29 cellular contexts compared by ENCODE assay signal in the genomic region with DNA sequence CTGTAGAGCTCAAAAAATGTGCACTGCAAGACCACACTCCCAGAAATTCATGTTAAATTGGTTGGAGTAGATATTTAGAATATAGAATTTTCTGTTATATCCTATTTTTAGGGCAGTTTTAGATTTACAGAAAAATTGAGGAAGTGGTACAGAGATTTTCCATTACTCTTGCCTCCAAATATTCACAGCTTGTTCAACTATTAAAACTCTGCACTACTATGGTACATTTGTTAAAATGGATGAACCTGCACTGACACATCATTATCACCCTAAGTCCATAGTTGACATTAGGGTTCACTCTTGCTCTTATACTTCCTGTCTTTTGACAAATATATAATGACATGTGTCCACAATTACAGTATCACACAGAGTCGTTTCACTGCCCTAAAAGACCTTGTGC.
DNase-seq lines count a peak whose midpoint lies in the region; FAIRE-seq and TF ChIP-seq lines count a peak whose summit lies in the region.
"Had no signal": no experiment of that assay in that cellular context is flagged by ENCODE, and none has a peak within 500 bp of the region (broad histone marks: within the 10 kb centered on the region; RNA-seq: fewer than 3 reads in every experiment).

No MANE protein-coding gene starts in this region.

- DNase-seq in GM12891 (ENCODE audit: insufficient read length, low spot score) (no peak), NAMALWA (ENCODE audit: low spot score) (peak; percentile 36), OCI-M1 (lab: John Stamatoyannopoulos, UW) (peak; percentile 35), NCI-H2171 (lab: John Stamatoyannopoulos, UW) (no peak), NCI-H2107 (lab: John Stamatoyannopoulos, UW) (no peak), SKM-1 (lab: John Stamatoyannopoulos, UW; ENCODE audit: unreplicated experiment) (no peak), caudate nucleus (lab: John Stamatoyannopoulos, UW) (no peak)
- DNase-seq: C1 segment of cervical spinal cord; Caco-2; CD4-positive, alpha-beta memory T cell; EL; GF-D8; H9; MM.1S; NCI-H1092 treated with DMSO at 0.1 percent for 48 hours; NCI-H1436; NCI-H187; NCI-H2081 treated with DMSO at 0.1 percent for 48 hours; NCI-H524; NCI-H774; Peyer's patch; SHP77 treated with DMSO at 0.1 percent for 48 hours; SK-N-SH; T-helper 2 cell had no signal

- H3K4me2 ChIP-seq in BLaER1: peak overlapping the region; percentile 55
- H3K4me2 ChIP-seq: GM23338, SK-N-SH had no signal

- no peak overlapping the region for H3K27ac ChIP-seq in BLaER1
- no peak overlapping the region for H3K27ac ChIP-seq in caudate nucleus (ENCODE audit: low read depth, low read length)
- H3K27ac ChIP-seq: Peyer's patch had no signal

- no peak for FAIRE-seq in GM12891 (lab: Jason Lieb, UNC)
- FAIRE-seq: GM18507, HTR-8/SVneo, K562 had no signal

- peaks cover 13% of the 10 kb centered on the region for H3K9me3 ChIP-seq in BLaER1
- H3K9me3 ChIP-seq: Caco-2, Peyer's patch, SK-N-SH had no signal

- H3K9ac ChIP-seq in BLaER1: no peak overlapping the region
- H3K9ac ChIP-seq: SK-N-SH had no signal

- H3K27me3 ChIP-seq in BLaER1: no peaks in the 10 kb centered on the region
- H3K27me3 ChIP-seq: Peyer's patch had no signal

- H3K36me3 ChIP-seq in BLaER1: no peaks in the 10 kb centered on the region
- H3K36me3 ChIP-seq: Peyer's patch had no signal

- peaks cover 27% of the 10 kb centered on the region for H3K4me1 ChIP-seq in BLaER1
- H3K4me1 ChIP-seq: Caco-2, Peyer's patch had no signal

- TF ChIP-seq POLR2A in GM12891 (IDR thresholded peaks at IDR 0.05; ENCODE audit: low read depth, low read length): no peak

- H3K4me3 ChIP-seq in BLaER1: no peak overlapping the region
- H3K4me3 ChIP-seq: GM23338, K562, Peyer's patch had no signal

- no peaks in the 10 kb centered on the region for H4K20me1 ChIP-seq in BLaER1

TF ChIP-seq in GM12891, 5 proteins besides CTCF, POLR2A, EP300 and RAD21:
- TF ChIP-seq SPI1 (IDR thresholded peaks at IDR 0.05; ENCODE audit: low read depth, low read length) (0 out of 2 replicates have a peak, but pooled peaks have one; percentile 39), POLR2AphosphoS5 (IDR thresholded peaks at IDR 0.05; ENCODE audit: low read depth, low read length) (no peak), TAF1 (IDR thresholded peaks at IDR 0.05; ENCODE audit: low read depth, low read length) (no peak), PAX5 (IDR thresholded peaks at IDR 0.05; ENCODE audit: insufficient read depth, low read length, severe bottlenecking) (no peak), POU2F2 (IDR thresholded peaks at IDR 0.05; ENCODE audit: low read depth, low read length) (no peak)
TF ChIP-seq in GM12891: peak in this region for 1.

Comparison
In these comparisons a context has a peak if more than half of its experiments do, and no peak if none do; other contexts are left out.
1. DNase-seq: peak in NAMALWA (single experiment) and OCI-M1 (single experiment); none in GM12891 (single experiment), NCI-H2171 (single experiment), NCI-H2107 (single experiment), SKM-1 (single experiment) and caudate nucleus (0 of 61).